ENCODE assay signal across 8 cellular contexts in genomic region chr16:89700100-89700648, GRCh38. TPM values are rescaled to one million over a fixed set of nuclear protein-coding genes. Genes with fewer than 3 reads are reported as not detected.
DNase-seq lines count a peak whose midpoint lies in the region; ATAC-seq and TF ChIP-seq lines count a peak whose summit lies in the region.

No MANE protein-coding gene starts in this region.

- no peak overlapping the region; the same call in 1 of the 2 replicates for H3K27ac Mint-ChIP-seq in WTC11

- TF ChIP-seq CTCF in WTC11 (IDR thresholded peaks at IDR 0.05) (no peak), cardiac fibroblast (IDR thresholded peaks at IDR 0.05; ENCODE audit: low read depth, low read length) (peak; percentile 59)

- peaks cover 3% of the 10 kb centered on the region; the same call in 1 of the 2 replicates for H3K36me3 Mint-ChIP-seq in WTC11

- POLR2A ChIA-PET in WTC11 (lab: Charles Lee) = interaction anchor here (0.9 to 2.6 kb wide), 7 partner anchors 11 to 892 kb away, joined by 3 to 18 read pairs (median 6); partner anchors contain the start of genes CDK10, CHMP1A and SPATA33

- H3K4me3 ChIP-seq in cardiac fibroblast (replicated peaks in 1 of 2; ENCODE audit: low read depth in 2 of 2, low read length in 2 of 2) (peak overlapping the region; percentile 82 to 87), skin epidermis (peak overlapping the region; percentile 46 to 89 (median 67))

- H3K4me3 Mint-ChIP-seq in WTC11 = peak overlapping the region; percentile 64

- H3K27ac ChIP-seq in skin epidermis = peak overlapping the region in 16 of 21 experiments; percentile 56 to 93 (median 83)

- ATAC-seq in GM18520 (IDR thresholded peaks at IDR 0.05; ENCODE audit: unreplicated experiment) = peak; percentile 34
- peak; percentile 45 for ATAC-seq in HG03135 (IDR thresholded peaks at IDR 0.05; ENCODE audit: unreplicated experiment)
- peak; percentile 59 for ATAC-seq in WTC11

- H3K27me3 Mint-ChIP-seq in WTC11 (ENCODE audit: low read depth) = peaks cover 25% of the 10 kb centered on the region

- CTCF ChIA-PET in WTC11 (lab: Charles Lee) = interaction anchor here (0.6 to 3.6 kb wide), 37 partner anchors 10 to 507 kb away, joined by 3 to 36 read pairs (median 4); partner anchors contain the start of genes CDK10, CHMP1A, MC1R and SPATA33

- peaks cover 12% of the 10 kb centered on the region for H3K4me1 Mint-ChIP-seq in WTC11

- H3K9me3 Mint-ChIP-seq in WTC11 = no peaks in the 10 kb centered on the region

- DNase-seq in A172 (ENCODE audit: low spot score) (peak; percentile 98), NCI-H2227 treated with DMSO at 0.1 percent for 48 hours (lab: John Stamatoyannopoulos, UW) (peak; percentile 83), WTC11 (ENCODE audit: low spot score) (peak; percentile 100), cardiac fibroblast (ENCODE audit: low read depth in 2 of 2) (peak; percentile 98 to 99), iPS-NIHi11 (ENCODE audit: low spot score) (peak; percentile 94)

TF ChIP-seq in WTC11, 78 proteins besides CTCF, POLR2A, EP300 and RAD21 (continues in another document):
- TF ChIP-seq RORB (CRISPR knock-in tag; IDR thresholded peaks at IDR 0.05) = no peak
- no peak for TF ChIP-seq ZNF317 (CRISPR knock-in tag; IDR thresholded peaks at IDR 0.05; ENCODE audit: borderline replicate concordance, low read depth)
- TF ChIP-seq, protein P1, sequence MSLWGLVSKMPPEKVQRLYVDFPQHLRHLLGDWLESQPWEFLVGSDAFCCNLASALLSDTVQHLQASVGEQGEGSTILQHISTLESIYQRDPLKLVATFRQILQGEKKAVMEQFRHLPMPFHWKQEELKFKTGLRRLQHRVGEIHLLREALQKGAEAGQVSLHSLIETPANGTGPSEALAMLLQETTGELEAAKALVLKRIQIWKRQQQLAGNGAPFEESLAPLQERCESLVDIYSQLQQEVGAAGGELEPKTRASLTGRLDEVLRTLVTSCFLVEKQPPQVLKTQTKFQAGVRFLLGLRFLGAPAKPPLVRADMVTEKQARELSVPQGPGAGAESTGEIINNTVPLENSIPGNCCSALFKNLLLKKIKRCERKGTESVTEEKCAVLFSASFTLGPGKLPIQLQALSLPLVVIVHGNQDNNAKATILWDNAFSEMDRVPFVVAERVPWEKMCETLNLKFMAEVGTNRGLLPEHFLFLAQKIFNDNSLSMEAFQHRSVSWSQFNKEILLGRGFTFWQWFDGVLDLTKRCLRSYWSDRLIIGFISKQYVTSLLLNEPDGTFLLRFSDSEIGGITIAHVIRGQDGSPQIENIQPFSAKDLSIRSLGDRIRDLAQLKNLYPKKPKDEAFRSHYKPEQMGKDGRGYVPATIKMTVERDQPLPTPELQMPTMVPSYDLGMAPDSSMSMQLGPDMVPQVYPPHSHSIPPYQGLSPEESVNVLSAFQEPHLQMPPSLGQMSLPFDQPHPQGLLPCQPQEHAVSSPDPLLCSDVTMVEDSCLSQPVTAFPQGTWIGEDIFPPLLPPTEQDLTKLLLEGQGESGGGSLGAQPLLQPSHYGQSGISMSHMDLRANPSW (CRISPR knock-in tag; conservative IDR thresholded peaks at IDR 0.05; ENCODE audit: low read depth) = no peak
- no peak for TF ChIP-seq ZNF423 (CRISPR knock-in tag; IDR thresholded peaks at IDR 0.05)
- TF ChIP-seq PRRX2 (CRISPR knock-in tag; IDR thresholded peaks at IDR 0.05) = 0 out of 2 replicates have a peak, but pooled peaks have one; percentile 11
- no peak for TF ChIP-seq CREB1 (CRISPR knock-in tag; IDR thresholded peaks at IDR 0.05)
- TF ChIP-seq FOXP4 (CRISPR knock-in tag; IDR thresholded peaks at IDR 0.05) = no peak
- peak; percentile 57; the same call in 1 of the 2 replicates for TF ChIP-seq ETV6 (CRISPR knock-in tag; IDR thresholded peaks at IDR 0.05)
- no peak for TF ChIP-seq ZNF138 (CRISPR knock-in tag; conservative IDR thresholded peaks at IDR 0.05)
- TF ChIP-seq, protein P2, sequence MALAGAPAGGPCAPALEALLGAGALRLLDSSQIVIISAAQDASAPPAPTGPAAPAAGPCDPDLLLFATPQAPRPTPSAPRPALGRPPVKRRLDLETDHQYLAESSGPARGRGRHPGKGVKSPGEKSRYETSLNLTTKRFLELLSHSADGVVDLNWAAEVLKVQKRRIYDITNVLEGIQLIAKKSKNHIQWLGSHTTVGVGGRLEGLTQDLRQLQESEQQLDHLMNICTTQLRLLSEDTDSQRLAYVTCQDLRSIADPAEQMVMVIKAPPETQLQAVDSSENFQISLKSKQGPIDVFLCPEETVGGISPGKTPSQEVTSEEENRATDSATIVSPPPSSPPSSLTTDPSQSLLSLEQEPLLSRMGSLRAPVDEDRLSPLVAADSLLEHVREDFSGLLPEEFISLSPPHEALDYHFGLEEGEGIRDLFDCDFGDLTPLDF (CRISPR knock-in tag; IDR thresholded peaks at IDR 0.05) = no peak
- TF ChIP-seq ZNF219 (CRISPR knock-in tag; IDR thresholded peaks at IDR 0.05; ENCODE audit: borderline replicate concordance) = no peak
- TF ChIP-seq CREM (CRISPR knock-in tag; IDR thresholded peaks at IDR 0.05) = peak; percentile 79; the same call in 1 of the 2 replicates
- peak; percentile 5; the same call in 1 of the 2 replicates for TF ChIP-seq HMGA2 (CRISPR knock-in tag; IDR thresholded peaks at IDR 0.05)
- peak; percentile 62; the same call in 1 of the 2 replicates for TF ChIP-seq GABPB1 (CRISPR knock-in tag; IDR thresholded peaks at IDR 0.05)
- TF ChIP-seq USF2 (CRISPR knock-in tag; IDR thresholded peaks at IDR 0.05) = peak; percentile 98
- no peak for TF ChIP-seq FOXP1 (CRISPR knock-in tag; IDR thresholded peaks at IDR 0.05; ENCODE audit: borderline replicate concordance)
- no peak for TF ChIP-seq ZNF671 (CRISPR knock-in tag; IDR thresholded peaks at IDR 0.05)
- TF ChIP-seq ZMAT4 (CRISPR knock-in tag; IDR thresholded peaks at IDR 0.05) = no peak
- TF ChIP-seq, protein P3, sequence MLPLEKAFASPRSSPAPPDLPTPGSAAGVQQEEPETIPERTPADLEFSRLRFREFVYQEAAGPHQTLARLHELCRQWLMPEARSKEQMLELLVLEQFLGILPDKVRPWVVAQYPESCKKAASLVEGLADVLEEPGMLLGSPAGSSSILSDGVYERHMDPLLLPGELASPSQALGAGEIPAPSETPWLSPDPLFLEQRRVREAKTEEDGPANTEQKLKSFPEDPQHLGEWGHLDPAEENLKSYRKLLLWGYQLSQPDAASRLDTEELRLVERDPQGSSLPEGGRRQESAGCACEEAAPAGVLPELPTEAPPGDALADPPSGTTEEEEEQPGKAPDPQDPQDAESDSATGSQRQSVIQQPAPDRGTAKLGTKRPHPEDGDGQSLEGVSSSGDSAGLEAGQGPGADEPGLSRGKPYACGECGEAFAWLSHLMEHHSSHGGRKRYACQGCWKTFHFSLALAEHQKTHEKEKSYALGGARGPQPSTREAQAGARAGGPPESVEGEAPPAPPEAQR (CRISPR knock-in tag; IDR thresholded peaks at IDR 0.05) = no peak
- TF ChIP-seq SMAD3 (CRISPR knock-in tag; IDR thresholded peaks at IDR 0.05; ENCODE audit: borderline replicate concordance) = no peak
- no peak for TF ChIP-seq TCF7 (CRISPR knock-in tag; IDR thresholded peaks at IDR 0.05; ENCODE audit: low read depth)
- no peak for TF ChIP-seq ZNF232 (CRISPR knock-in tag; IDR thresholded peaks at IDR 0.05)
- peak; percentile 64 for TF ChIP-seq SP1 (CRISPR knock-in tag; conservative IDR thresholded peaks at IDR 0.05)
- TF ChIP-seq, protein P4, sequence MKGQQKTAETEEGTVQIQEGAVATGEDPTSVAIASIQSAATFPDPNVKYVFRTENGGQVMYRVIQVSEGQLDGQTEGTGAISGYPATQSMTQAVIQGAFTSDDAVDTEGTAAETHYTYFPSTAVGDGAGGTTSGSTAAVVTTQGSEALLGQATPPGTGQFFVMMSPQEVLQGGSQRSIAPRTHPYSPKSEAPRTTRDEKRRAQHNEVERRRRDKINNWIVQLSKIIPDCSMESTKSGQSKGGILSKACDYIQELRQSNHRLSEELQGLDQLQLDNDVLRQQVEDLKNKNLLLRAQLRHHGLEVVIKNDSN (CRISPR knock-in tag; IDR thresholded peaks at IDR 0.05) = peak; percentile 99

RNA-seq across cellular contexts. Expression of gene SPATA2L, which starts 1.3 kb away (rescaled TPM):
- total RNA-seq in A172 (2014; rRNA removed; shearing (Covaris generic)) = 21.1 and 24.3 TPM in 2 replicates
- total RNA-seq in WTC11 (2021) = 12.1 to 15.7 TPM (median 14.1 TPM) in 3 replicates

RNA-seq across cellular contexts. Expression of gene CDK10, which starts 13.7 kb away (rescaled TPM):
- total RNA-seq in A172 (2014; rRNA removed; shearing (Covaris generic)) = 31.1 and 46.6 TPM in 2 replicates
- 79.8 to 102 TPM (median 81.6 TPM) in 3 replicates for total RNA-seq in WTC11 (2021)

RNA-seq across cellular contexts. Expression of gene VPS9D1, which starts 20.5 kb away (rescaled TPM):
- total RNA-seq in A172 (2014; rRNA removed; shearing (Covaris generic)) = 12.0 and 14.2 TPM in 2 replicates
- total RNA-seq in WTC11 (2021) = 3.8 to 5.6 TPM (median 4.2 TPM) in 3 replicates

RNA-seq across cellular contexts. Expression of gene ZNF276, which starts 21.2 kb away (rescaled TPM):
- 14.6 and 18.9 TPM in 2 replicates for total RNA-seq in A172 (2014; rRNA removed; shearing (Covaris generic))
- 13.9 to 17.2 TPM (median 16.6 TPM) in 3 replicates for total RNA-seq in WTC11 (2021)

RNA-seq across cellular contexts. Expression of gene SPATA33, which starts 42.5 kb away (rescaled TPM):
- 8.5 and 12.4 TPM in 2 replicates for total RNA-seq in A172 (2014; rRNA removed; shearing (Covaris generic))
- total RNA-seq in WTC11 (2021) = 12.0 to 12.8 TPM (median 12.2 TPM) in 3 replicates

Comparison
In these comparisons a context has a peak if more than half of its experiments do, and no peak if none do; other contexts are left out.
1. Peak in every context shown above with its lines: DNase-seq, ATAC-seq, H3K4me3 ChIP-seq and H3K27ac ChIP-seq.